Comparison of ENCODE assay signal across 23 cellular contexts in the genomic region with DNA sequence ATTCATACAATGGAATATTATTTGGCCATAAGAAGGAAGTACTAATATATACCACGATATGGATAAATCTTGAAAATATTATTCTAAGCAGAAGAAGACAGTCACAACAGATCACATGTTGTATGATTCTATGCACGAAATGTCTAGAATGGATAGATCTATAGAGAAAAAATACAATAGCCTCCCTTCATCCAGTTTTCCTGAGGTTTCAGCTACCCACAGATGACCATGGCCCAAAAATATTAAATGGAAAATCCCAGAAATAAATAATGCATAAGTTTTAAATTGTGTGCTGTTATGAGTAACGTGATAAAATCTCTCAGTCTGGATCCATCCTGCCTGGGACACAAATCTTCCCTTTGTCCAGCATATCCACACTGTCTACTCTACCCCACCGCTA.
"Had no signal": no experiment of that assay in that cellular context is flagged by ENCODE, and none has a peak within 500 bp of the region (broad histone marks: within the 10 kb centered on the region; RNA-seq: fewer than 3 reads in every experiment).

No MANE protein-coding gene starts in this region.

- H3K9me3 ChIP-seq: colonic mucosa, esophagus squamous epithelium, gastrocnemius medialis had no signal

- H3K36me3 ChIP-seq: colonic mucosa, esophagus muscularis mucosa, esophagus squamous epithelium, gastrocnemius medialis, gastroesophageal sphincter, heart left ventricle, heart right ventricle had no signal

- H3K4me1 ChIP-seq: colonic mucosa, esophagus muscularis mucosa, esophagus squamous epithelium, foreskin keratinocyte, gastrocnemius medialis, gastroesophageal sphincter, heart left ventricle, heart right ventricle had no signal

- H3K4me3 ChIP-seq: colonic mucosa, coronary artery, dorsolateral prefrontal cortex, esophagus muscularis mucosa, esophagus squamous epithelium, gastrocnemius medialis, gastroesophageal sphincter, heart left ventricle, heart right ventricle had no signal

- DNase-seq: colonic mucosa; cortex of kidney; dermis blood vessel endothelial cell; dorsolateral prefrontal cortex; effector CD4-positive, alpha-beta T cell; effector CD8-positive, alpha-beta T cell; effector memory CD4-positive, alpha-beta T cell; effector memory CD8-positive, alpha-beta T cell; endodermal cell; erythroblast; esophagus squamous epithelium; foreskin fibroblast; foreskin keratinocyte; gastrocnemius medialis; glutamatergic neuron; head of caudate nucleus; heart left ventricle; heart right ventricle had no signal

- H3K27me3 ChIP-seq: colonic mucosa, gastrocnemius medialis had no signal

- H3K27ac ChIP-seq: colonic mucosa, coronary artery, dorsolateral prefrontal cortex, epithelial cell of prostate, esophagus muscularis mucosa, esophagus squamous epithelium, foreskin keratinocyte, gastrocnemius medialis, gastroesophageal sphincter, heart left ventricle, heart right ventricle had no signal

- ATAC-seq: effector memory CD8-positive, alpha-beta T cell; esophagus mucosa; foreskin keratinocyte; gastrocnemius medialis; gastroesophageal sphincter; heart left ventricle had no signal
